Comparison of ENCODE assay signal across 1 cellular context in the genomic region with DNA sequence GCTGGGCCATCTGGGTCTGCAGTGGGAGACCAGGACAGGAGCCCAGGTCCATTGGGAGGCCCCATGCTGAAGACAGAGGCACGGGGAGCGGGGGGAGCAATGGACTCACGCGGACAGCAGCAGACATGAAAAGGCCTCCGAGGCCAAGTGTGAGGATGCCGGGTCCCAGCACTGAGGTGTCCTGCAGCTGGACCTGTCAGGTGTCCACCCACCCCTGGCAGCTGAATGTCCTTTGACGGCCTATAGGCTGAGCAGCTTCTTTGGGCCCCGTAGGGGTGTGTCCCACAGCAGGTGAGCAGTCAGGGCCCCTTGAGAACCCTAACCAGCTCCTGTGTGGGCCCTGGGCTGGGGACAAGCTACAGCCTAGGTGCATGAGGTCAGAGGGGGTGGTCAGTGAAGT. TPM values are rescaled to one million over a fixed set of nuclear protein-coding genes. Genes with fewer than 3 reads are reported as not detected.
"Had no signal": no experiment of that assay in that cellular context is flagged by ENCODE, and none has a peak within 500 bp of the region (broad histone marks: within the 10 kb centered on the region; RNA-seq: fewer than 3 reads in every experiment).

No MANE protein-coding gene starts in this region.

RNA-seq across cellular contexts. Expression of a gene that starts 3.1 kb away (rescaled TPM):
- total RNA-seq: activated T-helper 1 cell treated with anti-CD3 and anti-CD28 coated beads, Interleukin-12 subunit alpha, Interleukin-12 subunit beta, Interleukin-2, Interleukin-4 antibody, amounts not matched to agents 30 ng/mL and 10 ng/mL and 1 ng/mL, durations not matched to agents 14 hours and 24 hours and 36 hours had no signal
